Comparison of ENCODE assay signal across 8 cellular contexts in genomic region chr14:55129086-55129427, GRCh38. TPM values are rescaled to one million over a fixed set of nuclear protein-coding genes. Genes with fewer than 3 reads are reported as not detected.
DNase-seq lines count a peak whose midpoint lies in the region; ATAC-seq, FAIRE-seq and TF ChIP-seq lines count a peak whose summit lies in the region.

Gene LGALS3, plus strand, starts transcription at chr14:55129252. Its CDS starts 8,122 bp downstream, at chr14:55137374.

- BruUV-seq in GM12878 (replicated peaks; lab: Mats Ljungman, UMichigan): no TSS peak

- intact Hi-C loops in GM12878 (cut with micrococcal nuclease; ENCODE audit: unreplicated experiment) (loop anchor here (1.0 to 2.0 kb wide), 2 partner anchors 31 to 40 kb away; no protein-coding TSS in a partner anchor), gastrocnemius medialis (cut with DNase I; ENCODE audit: low total_unique reads) (loop anchor here (2.0 kb wide), 1 partner anchor 28 kb away; no protein-coding TSS in a partner anchor)

- POLR2A ChIA-PET in GM12878 (lab: Charles Lee): interaction anchor here (0.6 to 1.5 kb wide), 5 partner anchors 26 to 63 kb away, joined by 3 to 7 read pairs (median 3); no protein-coding TSS in a partner anchor

- under 1% methylated on average over 27 of the region's 50 CpGs for WGBS in GM12878 (ENCODE audit: insufficient coverage, insufficient replicate concordance, low lambda C conversion rate, missing lambda C conversion rate)

- TF ChIP-seq POLR2A in GM12878 (IDR thresholded peaks at IDR 0.05; ENCODE audit: low read depth, low read length) (no peak), gastrocnemius medialis (IDR thresholded peaks at IDR 0.05) (peak; percentile 55 to 83)

- in situ Hi-C loops in GM12878 (cut with MboI) (no loop called here), gastrocnemius medialis (cut with MboI; ENCODE audit: low sequenced_read_pairs in 4 of 4) (no loop called here)

- H3K36me3 ChIP-seq in SJSA1 (peaks cover 31% of the 10 kb centered on the region), GM12878 (ENCODE audit: control insufficient read depth in 2 of 2, insufficient read depth in 2 of 2, low read length in 1 of 2) (no peaks in the 10 kb centered on the region), gastrocnemius medialis (no peaks in the 10 kb centered on the region)

- no peak for TF ChIP-seq EP300 in GM12878 (IDR thresholded peaks at IDR 0.05; ENCODE audit: borderline replicate concordance in 1 of 2, control insufficient read depth in 1 of 2, low read depth in 2 of 2, low read length in 2 of 2)

- H3K4me2 ChIP-seq in GM12878 (ENCODE audit: control insufficient read depth, insufficient read depth): peak within 1 kb of the TSS; percentile 93

- ATAC-seq in GM18907 (IDR thresholded peaks at IDR 0.05; ENCODE audit: unreplicated experiment) (peak; percentile 64), HG03064 (IDR thresholded peaks at IDR 0.05; ENCODE audit: low read depth, unreplicated experiment) (peak; percentile 66), GM12878 (peak; percentile 84), gastrocnemius medialis (peak; percentile 62 to 71)

- no peak for TF ChIP-seq CTCF in GM12878 (IDR thresholded peaks at IDR 0.05 in 2 of 3, conservative IDR thresholded peaks at IDR 0.05 in 1 of 3; ENCODE audit: control insufficient read depth in 2 of 3, extremely low read depth in 1 of 3, insufficient read depth in 1 of 3, low read depth in 3 of 3, low read length in 3 of 3)
- no peak for TF ChIP-seq CTCF in gastrocnemius medialis (IDR thresholded peaks at IDR 0.05 in 4 of 5, conservative IDR thresholded peaks at IDR 0.05 in 1 of 5)

- DNase-seq in AG08395 (ENCODE audit: low spot score) (peak; percentile 88), SJSA1 (ENCODE audit: low read depth in 1 of 2, low spot score in 2 of 2) (peak; percentile 54 to 64), GM12878 (ENCODE audit: low read depth, low spot score) (no peak), gastrocnemius medialis (peak; percentile 36 to 59), DMS79 (lab: John Stamatoyannopoulos, UW) (no peak)

- peak within 1 kb of the TSS; percentile 76 for H2AFZ ChIP-seq in GM12878 (ENCODE audit: control insufficient read depth, low read depth, low read length)

- FAIRE-seq in GM12878 (lab: Jason Lieb, UNC): no peak

- peaks cover 3% of the 10 kb centered on the region; the same call in 1 of the 2 replicates for H4K20me1 ChIP-seq in GM12878 (ENCODE audit: control insufficient read depth, insufficient read depth)

- RAD21 ChIA-PET in GM12878 (lab: Charles Lee; ENCODE audit: unreplicated experiment): interaction anchor here (0.7 to 2.4 kb wide), 4 partner anchors 26 to 103 kb away, joined by 3 to 10 read pairs (median 4); no protein-coding TSS in a partner anchor

- SMC1A ChIA-PET in GM12878 (lab: Charles Lee; ENCODE audit: uncharacterized antibody, unreplicated experiment): interaction anchor here (1.0 to 5.7 kb wide), 4 partner anchors 26 to 31 kb away, joined by 3 to 26 read pairs (median 4); no protein-coding TSS in a partner anchor

- H3K9ac ChIP-seq in GM12878 (ENCODE audit: control insufficient read depth, insufficient read depth, low read length): peak within 1 kb of the TSS; percentile 42

- H3K4me3 ChIP-seq in SJSA1: peak within 1 kb of the TSS; percentile 80
- peak within 1 kb of the TSS; percentile 73 for H3K4me3 ChIP-seq in GM12878
- peak within 1 kb of the TSS; percentile 54 for H3K4me3 ChIP-seq in iPS-11a (ENCODE audit: low read depth, low read length)
- H3K4me3 ChIP-seq in gastrocnemius medialis: peak within 1 kb of the TSS; percentile 62 to 75 (median 69)

- peaks cover 4% of the 10 kb centered on the region for H3K79me2 ChIP-seq in GM12878 (ENCODE audit: control insufficient read depth, insufficient read depth, low read length)

- CTCF ChIA-PET in GM12878 (lab: Yijun Ruan, JAX): interaction anchor here (0.9 to 1.4 kb wide), 2 partner anchors 27 to 31 kb away, joined by 3 to 4 read pairs; no protein-coding TSS in a partner anchor

- H3K9me3 ChIP-seq in SJSA1 (replicated peaks): no peaks in the 10 kb centered on the region
- H3K9me3 ChIP-seq in GM12878 (replicated peaks; ENCODE audit: control insufficient read depth, insufficient read depth, low read length): no peaks in the 10 kb centered on the region
- H3K9me3 ChIP-seq in gastrocnemius medialis: no peaks in the 10 kb centered on the region

- peaks cover 68% of the 10 kb centered on the region for H3K4me1 ChIP-seq in SJSA1 (replicated peaks)
- H3K4me1 ChIP-seq in GM12878 (ENCODE audit: control insufficient read depth, insufficient read depth, low read length): peaks cover 6% of the 10 kb centered on the region
- peaks cover 2 to 9% of the 10 kb centered on the region in 2 donors for H3K4me1 ChIP-seq in gastrocnemius medialis

- H3K27ac ChIP-seq in SJSA1 (peak within 1 kb of the TSS; percentile 66), GM12878 (ENCODE audit: control insufficient read depth, insufficient read depth) (0 out of 2 replicates have a peak within 1 kb of the TSS, but pooled peaks have one; percentile 24), gastrocnemius medialis (peak within 1 kb of the TSS; percentile 81 to 88 (median 86))

- no peak for TF ChIP-seq RAD21 in GM12878 (IDR thresholded peaks at IDR 0.05; ENCODE audit: insufficient read depth, low read depth, low read length)

- H3K27me3 ChIP-seq in SJSA1 (replicated peaks) (no peaks in the 10 kb centered on the region), GM12878 (replicated peaks in 1 of 2; ENCODE audit: control insufficient read depth in 2 of 2, insufficient read depth in 2 of 2, low read length in 1 of 2) (no peaks in the 10 kb centered on the region), gastrocnemius medialis (peaks cover 0 to 6% (median 0%) of the 10 kb centered on the region in 3 donors)

TF ChIP-seq in GM12878, 131 proteins besides CTCF, POLR2A, EP300 and RAD21:
- no peak; the same call in 1 of the 2 replicates for TF ChIP-seq SMARCA5 (IDR thresholded peaks at IDR 0.05)
- peak; percentile 68; the same call in 1 of the 2 replicates for TF ChIP-seq NKRF (conservative IDR thresholded peaks at IDR 0.05)
- 0 out of 2 replicates have a peak, but pooled peaks have one; percentile 64 for TF ChIP-seq GATAD2B (conservative IDR thresholded peaks at IDR 0.05; ENCODE audit: low read depth)
- peak; percentile 72 for TF ChIP-seq DPF2 (IDR thresholded peaks at IDR 0.05)
- peak; percentile 81; the same call in 1 of the 2 replicates for TF ChIP-seq LARP7 (IDR thresholded peaks at IDR 0.05)
- TF ChIP-seq NFXL1 (IDR thresholded peaks at IDR 0.05; ENCODE audit: borderline replicate concordance): no peak

RNA-seq across cellular contexts. Expression of gene LGALS3, which starts in this region (rescaled TPM):
- 179 and 310 TPM in 2 replicates for total RNA-seq in SJSA1 (2014; rRNA removed; shearing (Covaris generic))
- total RNA-seq in GM12878 (2013; cell fraction: nucleolus; rRNA removed): 17.5 and 21.3 TPM in 2 replicates
- total RNA-seq in GM12878 (2014; rRNA removed) (23.1 and 25.6 TPM in 2 replicates), GM12878 (2014; rRNA removed; fragmentation: Illumina TruSeq; extraction: Trizol) (12.0 and 12.3 TPM in 2 replicates), GM12878 (2021) (13.6 and 16.1 TPM in 2 replicates), gastrocnemius medialis (100 to 1,000 TPM in 1 of 4 donors, 10 to 100 TPM in 3; 68.0 to 124 (median 80.6) TPM)
- 15.6 TPM for polyA plus RNA-seq in GM12878 (2011; ENCODE audit: low read depth)
- polyA plus RNA-seq in GM12878 (2011; rRNA removed) (34.2 and 45.4 TPM in 2 replicates), GM12878 (2014; fragmentation: Illumina TruSeq; extraction: Trizol) (7.7 and 8.6 TPM in 2 replicates), GM12878 (2014; fragmentation: Nextera tagmentation; extraction: Ambion mirVana) (1 to 10 TPM; 1.5 to 6.4 TPM), GM12878 (2014; rRNA removed) (21.3 and 28.6 TPM in 2 replicates), GM12878 (2016; fragmentation: Nextera tagmentation; extraction: Ambion mirVana) (10 to 100 TPM; 28.2 to 30.6 TPM)
- polyA plus RNA-seq in GM12878 (2011; cell fraction: cytosol; rRNA removed): 24.5 and 31.9 TPM in 2 replicates
- polyA plus RNA-seq in GM12878 (2011; cell fraction: nucleus; rRNA removed): 20.1 and 27.1 TPM in 2 replicates
- polyA plus RNA-seq in GM12878 (2012): 19.7 and 39.6 TPM in 2 replicates
- 9.8 and 14.3 TPM in 2 replicates for polyA minus RNA-seq in GM12878 (2011; rRNA and poly(A)+ RNA removed)
- 4.4 and 8.1 TPM in 2 replicates for polyA minus RNA-seq in GM12878 (2011; cell fraction: cytosol; rRNA and poly(A)+ RNA removed)
- 5.0 and 5.9 TPM in 2 replicates for polyA minus RNA-seq in GM12878 (2011; cell fraction: nucleus; rRNA and poly(A)+ RNA removed)

Comparison
In these comparisons a context has a peak if more than half of its experiments do, and no peak if none do; other contexts are left out.
1. DNase-seq: peak in AG08395 (single experiment), SJSA1 (2 of 2) and gastrocnemius medialis (2 of 2); none in GM12878 (single experiment) and DMS79 (single experiment).
2. H3K27ac ChIP-seq: peak in every context shown above with its lines; median percentile 86 in gastrocnemius medialis; 66 in SJSA1; 24 in GM12878.
3. Peak in every context shown above with its lines, with median percentiles within 50 percentile points of each other: ATAC-seq and H3K4me3 ChIP-seq.